In genomic region chr18:51933903-51934302, GRCh38 we compare ENCODE assay signal across 38 cellular contexts.
"Had no signal": no experiment of that assay in that cellular context is flagged by ENCODE, and none has a peak within 500 bp of the region (broad histone marks: within the 10 kb centered on the region; RNA-seq: fewer than 3 reads in every experiment).

No MANE protein-coding gene starts in this region.

- H3K27me3 Mint-ChIP-seq: activated naive CD4-positive, alpha-beta T cell treated with anti-CD3 and anti-CD28 coated beads, Interleukin-2, amount 10 ng/mL, durations not matched to agents 7 days and 5 days; activated naive CD4-positive, alpha-beta T cell treated with anti-CD3 and anti-CD28 coated beads, Interleukin-2, amount 50 U/mL, for 24 hours; activated naive CD8-positive, alpha-beta T cell; activated naive CD8-positive, alpha-beta T cell treated with anti-CD3 and anti-CD28 coated beads for 36 hours; activated naive CD8-positive, alpha-beta T cell treated with anti-CD3 and anti-CD28 coated beads, Interleukin-2, amount 10 ng/mL, durations not matched to agents 7 days and 5 days; activated naive CD8-positive, alpha-beta T cell treated with anti-CD3 and anti-CD28 coated beads, Interleukin-2, amount 50 U/mL, for 24 hours; activated T-helper 17 cell treated with anti-CD3 and anti-CD28 coated beads, Interleukin-2, amount 50 U/mL, for 72 hours; brain; central memory CD8-positive, alpha-beta T cell had no signal

- H3K36me3 ChIP-seq: adrenal gland, ascending aorta, brain microvascular endothelial cell, breast epithelium, cardiac muscle cell had no signal

- H3K4me3 ChIP-seq: adrenal gland, ascending aorta, body of pancreas, breast epithelium, cardiac muscle cell had no signal

- H3K36me3 Mint-ChIP-seq: activated naive CD4-positive, alpha-beta T cell treated with anti-CD3 and anti-CD28 coated beads, Interleukin-2, amount 10 ng/mL, durations not matched to agents 7 days and 5 days; activated naive CD4-positive, alpha-beta T cell treated with anti-CD3 and anti-CD28 coated beads, Interleukin-2, amount 50 U/mL, for 24 hours; activated naive CD8-positive, alpha-beta T cell; activated naive CD8-positive, alpha-beta T cell treated with anti-CD3 and anti-CD28 coated beads for 36 hours; activated naive CD8-positive, alpha-beta T cell treated with anti-CD3 and anti-CD28 coated beads, Interleukin-2, amount 10 ng/mL, durations not matched to agents 7 days and 5 days had no signal

- H3K27ac ChIP-seq: adrenal gland, ascending aorta, body of pancreas, brain microvascular endothelial cell, breast epithelium, cardiac muscle cell had no signal

- ATAC-seq: activated naive CD4-positive, alpha-beta T cell treated with anti-CD3 and anti-CD28 coated beads, Interleukin-2, amount 50 U/mL, for 72 hours; activated naive CD8-positive, alpha-beta T cell treated with anti-CD3 and anti-CD28 coated beads, Interleukin-2, amount 50 U/mL, for 24 hours; activated T-cell treated with anti-CD3 and anti-CD28 coated beads, Interleukin-2, amount 50 U/mL, for 4 hours; activated T-helper 17 cell treated with anti-CD3 and anti-CD28 coated beads, Interleukin-2, amount 50 U/mL, for 72 hours; body of pancreas had no signal

- H3K4me1 ChIP-seq: adrenal gland, ascending aorta, body of pancreas, breast epithelium had no signal

- H3K27me3 ChIP-seq: adrenal gland, ascending aorta, body of pancreas, brain microvascular endothelial cell, breast epithelium, cardiac muscle cell had no signal

- H3K4me3 Mint-ChIP-seq: activated naive CD4-positive, alpha-beta T cell treated with anti-CD3 and anti-CD28 coated beads for 36 hours; activated naive CD4-positive, alpha-beta T cell treated with anti-CD3 and anti-CD28 coated beads, Interleukin-2, amount 10 ng/mL, durations not matched to agents 7 days and 5 days; activated naive CD4-positive, alpha-beta T cell treated with anti-CD3 and anti-CD28 coated beads, Interleukin-2, amount 50 U/mL, for 24 hours; activated naive CD8-positive, alpha-beta T cell; activated naive CD8-positive, alpha-beta T cell treated with anti-CD3 and anti-CD28 coated beads for 36 hours; activated naive CD8-positive, alpha-beta T cell treated with anti-CD3 and anti-CD28 coated beads, Interleukin-2, amount 10 ng/mL, durations not matched to agents 7 days and 5 days; activated naive CD8-positive, alpha-beta T cell treated with anti-CD3 and anti-CD28 coated beads, Interleukin-2, amount 50 U/mL, for 24 hours; activated T-cell treated with anti-CD3 and anti-CD28 coated beads, Interleukin-2, amount 50 U/mL, for 4 hours; activated T-helper 1 cell treated with anti-CD3 and anti-CD28 coated beads, Interleukin-12 subunit alpha, Interleukin-12 subunit beta, Interleukin-2, Interleukin-4 antibody, amounts not matched to agents 30 ng/mL and 10 ng/mL and 1 ng/mL, durations not matched to agents 14 hours and 24 hours and 36 hours; activated T-helper 17 cell treated with anti-CD3 and anti-CD28 coated beads, Interleukin-2, amount 50 U/mL, for 72 hours; brain; central memory CD8-positive, alpha-beta T cell had no signal

- H3K27ac Mint-ChIP-seq: activated naive CD4-positive, alpha-beta T cell treated with anti-CD3 and anti-CD28 coated beads for 36 hours; activated naive CD4-positive, alpha-beta T cell treated with anti-CD3 and anti-CD28 coated beads, Interleukin-2, amount 10 ng/mL, durations not matched to agents 7 days and 5 days; activated naive CD4-positive, alpha-beta T cell treated with anti-CD3 and anti-CD28 coated beads, Interleukin-2, amount 50 U/mL, for 24 hours; activated naive CD4-positive, alpha-beta T cell treated with anti-CD3 and anti-CD28 coated beads, Interleukin-2, amount 50 U/mL, for 72 hours; activated naive CD8-positive, alpha-beta T cell; activated naive CD8-positive, alpha-beta T cell treated with anti-CD3 and anti-CD28 coated beads for 36 hours; activated naive CD8-positive, alpha-beta T cell treated with anti-CD3 and anti-CD28 coated beads, Interleukin-2, amount 10 ng/mL, durations not matched to agents 7 days and 5 days; activated naive CD8-positive, alpha-beta T cell treated with anti-CD3 and anti-CD28 coated beads, Interleukin-2, amount 50 U/mL, for 24 hours; activated T-helper 1 cell treated with anti-CD3 and anti-CD28 coated beads, Interleukin-12 subunit alpha, Interleukin-12 subunit beta, Interleukin-2, Interleukin-4 antibody, amounts not matched to agents 30 ng/mL and 10 ng/mL and 1 ng/mL, durations not matched to agents 14 hours and 24 hours and 36 hours; activated T-helper 17 cell treated with anti-CD3 and anti-CD28 coated beads, Interleukin-2, amount 50 U/mL, for 72 hours; activated T-helper 2 cell treated with anti-CD3 and anti-CD28 coated beads, Interferon-gamma antibody, Interleukin-2, Interleukin-4, amounts not matched to agents 10 μg/mL and 5 μg/mL and 100 μg/mL, durations not matched to agents 14 hours and 24 hours and 36 hours; brain had no signal

- DNase-seq: activated effector memory CD4-positive, alpha-beta T cell treated with anti-CD3 and anti-CD28 coated beads, Interleukin-2, amount 50 U/mL, for 16 hours; activated effector memory CD4-positive, alpha-beta T cell treated with Interleukin-2 at 50 U/mL for 16 hours; activated gamma-delta T cell; activated gamma-delta T cell treated with Interleukin-2 at 50 U/mL for 16 hours; activated naive CD4-positive, alpha-beta T cell; activated naive CD4-positive, alpha-beta T cell treated with anti-CD3 and anti-CD28 coated beads for 36 hours; activated naive CD4-positive, alpha-beta T cell treated with anti-CD3 and anti-CD28 coated beads, Interleukin-2, amount 10 ng/mL, durations not matched to agents 7 days and 5 days; activated naive CD4-positive, alpha-beta T cell treated with anti-CD3 and anti-CD28 coated beads, Interleukin-2, amount 50 U/mL, for 16 hours; activated naive CD4-positive, alpha-beta T cell treated with Interleukin-2 at 50 U/mL for 16 hours; activated naive CD8-positive, alpha-beta T cell treated with anti-CD3 and anti-CD28 coated beads for 36 hours; activated naive CD8-positive, alpha-beta T cell treated with anti-CD3 and anti-CD28 coated beads, Interleukin-2, amount 10 ng/mL, durations not matched to agents 7 days and 5 days; activated naive CD8-positive, alpha-beta T cell treated with anti-CD3 and anti-CD28 coated beads, Interleukin-2, amount 50 U/mL, for 24 hours; activated T-cell treated with anti-CD3 and anti-CD28 coated beads, Interleukin-2, amount 50 U/mL, for 1 hour; activated T-cell treated with anti-CD3 and anti-CD28 coated beads, Interleukin-2, amount 50 U/mL, for 4 hours; activated T-cell treated with anti-CD3 and anti-CD28 coated beads, Interleukin-2, amount 50 U/mL, for 48 hours; adrenal gland; amniotic stem cell; amygdala; anterior cingulate cortex; aorta; body of pancreas; brain microvascular endothelial cell; caudate nucleus; central memory CD4-positive, alpha-beta T cell; cerebellar nuclear complex had no signal

- FAIRE-seq: astrocyte, bronchial epithelial cell had no signal

- H3K4me1 Mint-ChIP-seq: activated naive CD4-positive, alpha-beta T cell treated with anti-CD3 and anti-CD28 coated beads, Interleukin-2, amount 10 ng/mL, durations not matched to agents 7 days and 5 days; activated naive CD4-positive, alpha-beta T cell treated with anti-CD3 and anti-CD28 coated beads, Interleukin-2, amount 50 U/mL, for 24 hours; activated naive CD8-positive, alpha-beta T cell treated with anti-CD3 and anti-CD28 coated beads for 36 hours; activated naive CD8-positive, alpha-beta T cell treated with anti-CD3 and anti-CD28 coated beads, Interleukin-2, amount 10 ng/mL, durations not matched to agents 7 days and 5 days; activated naive CD8-positive, alpha-beta T cell treated with anti-CD3 and anti-CD28 coated beads, Interleukin-2, amount 50 U/mL, for 24 hours; activated T-helper 17 cell treated with anti-CD3 and anti-CD28 coated beads, Interleukin-2, amount 50 U/mL, for 72 hours; brain; central memory CD8-positive, alpha-beta T cell had no signal

- H3K9me3 ChIP-seq: adrenal gland, ascending aorta had no signal
